In genomic region chr16:58249780-58250478, GRCh38 we compare ENCODE assay signal across 1 cellular context.
TF ChIP-seq lines count a peak whose summit lies in the region.

No MANE protein-coding gene starts in this region.

TF ChIP-seq in endothelial cell of umbilical vein, 7 proteins besides CTCF, POLR2A, EP300 and RAD21 (continued from another document):
- TF ChIP-seq POLR2AphosphoS5 (IDR thresholded peaks at IDR 0.05; ENCODE audit: insufficient read depth, low read depth, low read length), result peak; percentile 32
- peak; percentile 36 for TF ChIP-seq MAX (IDR thresholded peaks at IDR 0.05; ENCODE audit: insufficient read depth, insufficient read length)
- no peak for TF ChIP-seq GATA2 (IDR thresholded peaks at IDR 0.05; ENCODE audit: insufficient read depth, insufficient read length, low read depth, low read length)
